ENCODE assay signal across 24 cellular contexts in the genomic region with DNA sequence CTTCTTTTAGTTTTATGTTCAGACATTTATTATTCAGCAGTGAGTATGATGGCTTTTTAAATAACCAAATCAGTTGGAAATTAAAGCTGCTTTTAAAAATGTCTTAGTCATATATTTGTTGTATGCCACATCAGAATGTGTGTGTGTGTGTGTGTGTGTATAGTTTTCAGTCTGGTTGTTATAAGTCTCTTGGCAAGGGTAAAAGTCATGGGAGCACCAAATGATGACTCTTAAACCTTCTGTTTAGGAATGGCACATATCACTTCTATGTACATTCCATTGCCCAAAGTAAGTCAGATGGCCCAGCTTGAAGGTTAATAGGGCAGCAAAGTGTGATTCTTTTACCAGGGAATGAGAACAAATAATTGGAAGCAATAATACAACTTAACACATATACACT.
"Had no signal": no experiment of that assay in that cellular context is flagged by ENCODE, and none has a peak within 500 bp of the region (broad histone marks: within the 10 kb centered on the region; RNA-seq: fewer than 3 reads in every experiment).

No MANE protein-coding gene starts in this region.

- DNase-seq: activated CD4-positive, alpha-beta T cell treated with anti-CD3 and anti-CD28 coated beads for 1 hour; activated CD8-positive, alpha-beta memory T cell treated with anti-CD3 and anti-CD28 coated beads for 24 hours; activated CD8-positive, alpha-beta memory T cell treated with anti-CD3 and anti-CD28 coated beads, Interleukin-2, amount 50 U/mL, for 48 hours; activated effector memory CD4-positive, alpha-beta T cell treated with Interleukin-2 at 50 U/mL for 16 hours; activated naive CD4-positive, alpha-beta T cell treated with anti-CD3 and anti-CD28 coated beads, Interleukin-2, amount 10 ng/mL, durations not matched to agents 7 days and 5 days; activated naive CD8-positive, alpha-beta T cell treated with anti-CD3 and anti-CD28 coated beads, Interleukin-2, amount 50 U/mL, for 24 hours; activated T-cell treated with anti-CD3 and anti-CD28 coated beads, Interleukin-2, amount 50 U/mL, for 48 hours; anterior cingulate cortex; cerebellar nuclear complex; effector memory CD4-positive, alpha-beta T cell; gastrocnemius medialis; heart left ventricle; kidney glomerular epithelial cell; left ventricle myocardium superior; right lobe of liver; stimulated activated CD4-positive, alpha-beta T cell treated with anti-CD3 and anti-CD28 coated beads, Interleukin-4, amount 100 ng/mL, for 1 hour; stimulated activated naive CD8-positive, alpha-beta T cell treated with anti-CD3 and anti-CD28 coated beads, Interleukin-15, amount 100 ng/mL, for 72 hours; T-helper 17 cell; trophoblast cell had no signal

- H3K27me3 Mint-ChIP-seq: activated naive CD4-positive, alpha-beta T cell treated with anti-CD3 and anti-CD28 coated beads, Interleukin-2, amount 10 ng/mL, durations not matched to agents 7 days and 5 days; activated naive CD8-positive, alpha-beta T cell treated with anti-CD3 and anti-CD28 coated beads, Interleukin-2, amount 50 U/mL, for 24 hours; dendritic cell treated with granulocyte-macrophage colony-stimulating factor and Interleukin-4, amounts not matched to agents 40 ng/mL and 50 ng/mL, for 4 days; memory B cell; stimulated activated naive CD8-positive, alpha-beta T cell treated with anti-CD3 and anti-CD28 coated beads, Interleukin-15, amount 100 ng/mL, for 72 hours; T-helper 17 cell had no signal

- H3K4me3 ChIP-seq: gastrocnemius medialis, heart left ventricle, prostate gland, right lobe of liver, smooth muscle cell had no signal

- H3K4me2 ChIP-seq: smooth muscle cell had no signal

- H3K4me1 ChIP-seq: gastrocnemius medialis, prostate gland, right lobe of liver had no signal

- H3K36me3 Mint-ChIP-seq: activated naive CD4-positive, alpha-beta T cell treated with anti-CD3 and anti-CD28 coated beads, Interleukin-2, amount 10 ng/mL, durations not matched to agents 7 days and 5 days; memory B cell had no signal

- H3K9me3 ChIP-seq: gastrocnemius medialis, heart left ventricle, prostate gland, right lobe of liver had no signal

- H3K4me3 Mint-ChIP-seq: activated naive CD4-positive, alpha-beta T cell treated with anti-CD3 and anti-CD28 coated beads, Interleukin-2, amount 10 ng/mL, durations not matched to agents 7 days and 5 days; activated naive CD8-positive, alpha-beta T cell treated with anti-CD3 and anti-CD28 coated beads, Interleukin-2, amount 50 U/mL, for 24 hours; dendritic cell treated with granulocyte-macrophage colony-stimulating factor and Interleukin-4, amounts not matched to agents 40 ng/mL and 50 ng/mL, for 4 days; memory B cell; stimulated activated naive CD8-positive, alpha-beta T cell treated with anti-CD3 and anti-CD28 coated beads, Interleukin-15, amount 100 ng/mL, for 72 hours; T-helper 17 cell had no signal

- H3K27ac Mint-ChIP-seq: activated naive CD4-positive, alpha-beta T cell treated with anti-CD3 and anti-CD28 coated beads, Interleukin-2, amount 10 ng/mL, durations not matched to agents 7 days and 5 days; activated naive CD8-positive, alpha-beta T cell treated with anti-CD3 and anti-CD28 coated beads, Interleukin-2, amount 50 U/mL, for 24 hours; dendritic cell treated with granulocyte-macrophage colony-stimulating factor and Interleukin-4, amounts not matched to agents 40 ng/mL and 50 ng/mL, for 4 days; memory B cell; T-helper 17 cell had no signal

- H3K4me1 Mint-ChIP-seq: activated naive CD4-positive, alpha-beta T cell treated with anti-CD3 and anti-CD28 coated beads, Interleukin-2, amount 10 ng/mL, durations not matched to agents 7 days and 5 days; activated naive CD8-positive, alpha-beta T cell treated with anti-CD3 and anti-CD28 coated beads, Interleukin-2, amount 50 U/mL, for 24 hours; memory B cell; stimulated activated naive CD8-positive, alpha-beta T cell treated with anti-CD3 and anti-CD28 coated beads, Interleukin-15, amount 100 ng/mL, for 72 hours; T-helper 17 cell had no signal

- H3K27ac ChIP-seq: gastrocnemius medialis, heart left ventricle, prostate gland, right lobe of liver, VCaP had no signal

- H3K27me3 ChIP-seq: gastrocnemius medialis, heart left ventricle, right lobe of liver had no signal

- H3K9me3 Mint-ChIP-seq: activated naive CD4-positive, alpha-beta T cell treated with anti-CD3 and anti-CD28 coated beads, Interleukin-2, amount 10 ng/mL, durations not matched to agents 7 days and 5 days; activated naive CD8-positive, alpha-beta T cell treated with anti-CD3 and anti-CD28 coated beads, Interleukin-2, amount 50 U/mL, for 24 hours; dendritic cell treated with granulocyte-macrophage colony-stimulating factor and Interleukin-4, amounts not matched to agents 40 ng/mL and 50 ng/mL, for 4 days; memory B cell; stimulated activated naive CD8-positive, alpha-beta T cell treated with anti-CD3 and anti-CD28 coated beads, Interleukin-15, amount 100 ng/mL, for 72 hours had no signal

- H3K36me3 ChIP-seq: gastrocnemius medialis, heart left ventricle, prostate gland, right lobe of liver had no signal
